ENCODE assay signal across 21 cellular contexts in genomic region chr5:78679905-78680304, GRCh38. TPM values are rescaled to one million over a fixed set of nuclear protein-coding genes. Genes with fewer than 3 reads are reported as not detected.
DNase-seq lines count a peak whose midpoint lies in the region; ATAC-seq, FAIRE-seq and TF ChIP-seq lines count a peak whose summit lies in the region.
"Had no signal": no experiment of that assay in that cellular context is flagged by ENCODE, and none has a peak within 500 bp of the region (broad histone marks: within the 10 kb centered on the region; RNA-seq: fewer than 3 reads in every experiment).

No MANE protein-coding gene starts in this region.

- FAIRE-seq in colon (lab: Jason Lieb, UNC): peak; percentile 66
- FAIRE-seq in kidney (lab: Jason Lieb, UNC): peak; percentile 65
- FAIRE-seq in small intestine (lab: Jason Lieb, UNC): peak; percentile 64
- FAIRE-seq: D721Med, GM12892, H1 had no signal

- no peak overlapping the region for H3K9ac ChIP-seq in kidney (ENCODE audit: low read length in 2 of 2)
- H3K9ac ChIP-seq: BLaER1, GM23248 had no signal

- H3K4me2 ChIP-seq in PC-9: no peak overlapping the region
- H3K4me2 ChIP-seq: BLaER1 had no signal

- POLR2A ChIA-PET in PC-9 (lab: Charles Lee; ENCODE audit: unreplicated experiment): no interaction called here

- H3K4me1 Mint-ChIP-seq in CD14-positive monocyte: no peaks in the 10 kb centered on the region
- H3K4me1 Mint-ChIP-seq: B cell; CD8-positive, alpha-beta memory T cell had no signal

- H3K4me3 ChIP-seq in PC-9 (no peak overlapping the region), kidney (ENCODE audit: low read length in 2 of 2) (no peak overlapping the region), small intestine (ENCODE audit: low read depth in 1 of 2, low read length in 2 of 2) (no peak overlapping the region)
- H3K4me3 ChIP-seq: BLaER1, GM23248 had no signal

- H3K27ac Mint-ChIP-seq in CD14-positive monocyte: no peak overlapping the region
- H3K27ac Mint-ChIP-seq: B cell; CD4-positive, alpha-beta T cell; CD8-positive, alpha-beta memory T cell had no signal

- WGBS in small intestine, 3 donors: 94 to 96% (median 96%) methylated on average over 5 of the region's 5 CpGs

- CTCF ChIA-PET in PC-9 (lab: Charles Lee): no interaction called here

- H3K27ac ChIP-seq in PC-9 (peak overlapping the region; percentile 98; the same call in 1 of the 2 replicates), kidney (ENCODE audit: low read depth in 2 of 2, low read length in 2 of 2) (no peak overlapping the region), small intestine (ENCODE audit: low read depth in 1 of 2, low read length in 1 of 2) (no peak overlapping the region)
- H3K27ac ChIP-seq: BLaER1, C4-2B, GM23248 had no signal

- H3K36me3 ChIP-seq in PC-9 (ENCODE audit: low read depth) (no peaks in the 10 kb centered on the region), kidney (ENCODE audit: control insufficient read depth in 1 of 2, insufficient read depth in 2 of 2, low read length in 2 of 2) (no peaks in the 10 kb centered on the region), small intestine (ENCODE audit: control insufficient read depth in 2 of 2, insufficient read depth in 2 of 2, low read length in 2 of 2) (no peaks in the 10 kb centered on the region)
- H3K36me3 ChIP-seq: BLaER1 had no signal

- H2AFZ ChIP-seq in PC-9: no peak overlapping the region
- H2AFZ ChIP-seq: GM23248 had no signal

- ATAC-seq in HG03521 (IDR thresholded peaks at IDR 0.05; ENCODE audit: unreplicated experiment) (no peak), HG03565 (IDR thresholded peaks at IDR 0.05; ENCODE audit: unreplicated experiment) (no peak), GM19467 (IDR thresholded peaks at IDR 0.05; ENCODE audit: unreplicated experiment) (no peak)

- H3K27me3 ChIP-seq in PC-9 (ENCODE audit: insufficient read depth, low read depth) (no peaks in the 10 kb centered on the region), small intestine (ENCODE audit: control insufficient read depth in 2 of 2, insufficient read depth in 2 of 2, low read length in 2 of 2) (no peaks in the 10 kb centered on the region)
- H3K27me3 ChIP-seq: BLaER1 had no signal

- peaks cover 1 to 10% (median 4%) of the 10 kb centered on the region in 7 donors for H3K9me3 Mint-ChIP-seq in CD14-positive monocyte
- H3K9me3 Mint-ChIP-seq: CD4-positive, alpha-beta T cell had no signal

- peaks cover 0 to 4% (median under 1%) of the 10 kb centered on the region in 3 donors for H3K27me3 Mint-ChIP-seq in CD14-positive monocyte (ENCODE audit: low read depth in 3 of 3)
- H3K27me3 Mint-ChIP-seq: B cell had no signal

- peaks cover 22% of the 10 kb centered on the region for H3F3A ChIP-seq in PC-9 (ENCODE audit: insufficient read depth, low read depth)

- H3K4me3 Mint-ChIP-seq in CD14-positive monocyte: no peak overlapping the region
- H3K4me3 Mint-ChIP-seq: B cell; CD4-positive, alpha-beta T cell; CD8-positive, alpha-beta memory T cell had no signal

- DNase-seq in PC-9 (no peak), kidney (no peak), small intestine (no peak), CD14-positive monocyte (ENCODE audit: low spot score) (no peak)
- DNase-seq: CD4-positive, alpha-beta T cell; CD8-positive, alpha-beta memory T cell; DMS 273 treated with DMSO at 0.1 percent for 48 hours; DMS79 treated with DMSO at 0.1 percent for 48 hours; GM23248; H7; HCEC 1CT had no signal

- TF ChIP-seq CTCF in PC-9 (conservative IDR thresholded peaks at IDR 0.05) (no peak), kidney (IDR thresholded peaks at IDR 0.05; ENCODE audit: borderline replicate concordance, extremely low read depth, insufficient read depth) (no peak), CD14-positive monocyte (IDR thresholded peaks at IDR 0.05) (no peak)

- H4K20me1 ChIP-seq in PC-9 (ENCODE audit: insufficient read depth): no peaks in the 10 kb centered on the region
- H4K20me1 ChIP-seq: BLaER1 had no signal

- no TSS peak for BruUV-seq in PC-9 (replicated peaks; lab: Mats Ljungman, UMichigan)

- intact Hi-C loops in PC-9 (cut with micrococcal nuclease; ENCODE audit: unreplicated experiment): no loop called here
- intact Hi-C loops in kidney (cut with DNase I): no loop called here
- intact Hi-C loops in CD14-positive monocyte (cut with micrococcal nuclease): no loop called here

- peaks cover 33% of the 10 kb centered on the region for H3K4me1 ChIP-seq in PC-9 (replicated peaks; ENCODE audit: insufficient read depth)
- no peaks in the 10 kb centered on the region for H3K4me1 ChIP-seq in kidney (ENCODE audit: control insufficient read depth in 1 of 2, insufficient read depth in 1 of 2, low read depth in 1 of 2, low read length in 2 of 2)
- H3K4me1 ChIP-seq in small intestine (ENCODE audit: control insufficient read depth in 2 of 2, insufficient read depth in 1 of 2, low read depth in 1 of 2, low read length in 1 of 2): peaks cover 0 to 7% of the 10 kb centered on the region in 2 donors
- H3K4me1 ChIP-seq: BLaER1 had no signal

- no peaks in the 10 kb centered on the region for H3K36me3 Mint-ChIP-seq in CD14-positive monocyte
- H3K36me3 Mint-ChIP-seq: CD8-positive, alpha-beta memory T cell had no signal

- H3K9me3 ChIP-seq in PC-9 (ENCODE audit: insufficient read depth, low read depth) (no peaks in the 10 kb centered on the region; the same call in 1 of the 2 replicates), kidney (ENCODE audit: control insufficient read depth in 1 of 2, low read length in 2 of 2) (no peaks in the 10 kb centered on the region), small intestine (ENCODE audit: control insufficient read depth, low read depth) (no peaks in the 10 kb centered on the region)

- no peaks in the 10 kb centered on the region for H3K79me2 ChIP-seq in PC-9 (ENCODE audit: low read depth)

- no peaks in the 10 kb centered on the region for H3K9me2 ChIP-seq in PC-9 (ENCODE audit: insufficient read depth)

RNA-seq across cellular contexts. Expression of gene LHFPL2, which starts 31.3 kb away (rescaled TPM):
- total RNA-seq in PC-9 (2021) (10.1 and 14.0 TPM in 2 replicates), kidney (12.6 TPM)
- polyA plus RNA-seq in kidney (ENCODE audit: insufficient read depth, low read depth, low replicate concordance) (1.8 TPM), small intestine (10 to 100 TPM in 2 of 3 donors, 1 to 10 TPM in 1; 8.9 to 15.6 (median 10.5) TPM), CD14-positive monocyte (10 to 100 TPM in 1 of 2 donors, 1 to 10 TPM in 1; 7.3 to 11.6 TPM)
